In the genomic region with DNA sequence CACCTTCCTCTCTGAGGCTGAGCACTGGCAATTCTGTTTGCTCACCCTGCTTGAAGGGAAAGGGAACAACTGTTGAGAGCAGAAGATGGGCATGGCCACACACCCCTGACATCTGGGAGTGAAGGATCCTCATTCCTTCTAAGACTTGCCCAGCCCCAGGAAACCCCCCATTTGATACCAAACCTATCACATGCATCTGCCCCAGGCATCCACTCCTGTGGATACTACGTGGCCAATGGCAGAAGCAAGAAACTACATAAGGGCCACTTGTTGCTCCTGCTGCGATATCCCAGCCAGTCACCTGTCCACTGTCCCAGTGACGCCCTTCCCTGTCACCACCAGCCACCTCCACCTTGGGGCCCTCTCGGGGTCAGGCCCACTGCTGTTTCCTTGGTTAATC, we compare ENCODE assay signal across 21 cellular contexts.
"Had no signal": no experiment of that assay in that cellular context is flagged by ENCODE, and none has a peak within 500 bp of the region (broad histone marks: within the 10 kb centered on the region; RNA-seq: fewer than 3 reads in every experiment).

No MANE protein-coding gene starts in this region.

- H3K27me3 ChIP-seq: colonic mucosa, foreskin keratinocyte, ovary had no signal

- DNase-seq: colonic mucosa; dermis blood vessel endothelial cell; foreskin keratinocyte; kidney; left cardiac atrium; left ventricle myocardium inferior; lower lobe of right lung; mesenchymal stem cell; naive thymus-derived CD8-positive, alpha-beta T cell; ovary; spleen; stimulated activated CD4-positive, alpha-beta T cell treated with anti-CD3 and anti-CD28 coated beads, Interleukin-15, amount 100 ng/mL, for 24 hours; stimulated activated CD4-positive, alpha-beta T cell treated with anti-CD3 and anti-CD28 coated beads, Interleukin-1b, Interleukin-23, amount 100 ng/mL, for 48 hours; stimulated activated CD4-positive, alpha-beta T cell treated with anti-CD3 and anti-CD28 coated beads, Interleukin-4, amount 100 ng/mL, for 24 hours; stimulated activated naive CD8-positive, alpha-beta T cell treated with anti-CD3 and anti-CD28 coated beads, Interleukin-15, amount 100 ng/mL, for 72 hours; substantia nigra; trophoblast cell had no signal

- H3K36me3 Mint-ChIP-seq: naive thymus-derived CD8-positive, alpha-beta T cell; stimulated activated memory B cell treated with anti-CD40 and anti-IgM and Interleukin-4, amounts not matched to agents 10 μg/mL and 1 μg/mL and 100 μg/mL, for 72 hours had no signal

- H3K9me3 Mint-ChIP-seq: naive thymus-derived CD8-positive, alpha-beta T cell; stimulated activated memory B cell treated with anti-CD40 and anti-IgM and Interleukin-4, amounts not matched to agents 10 μg/mL and 1 μg/mL and 100 μg/mL, for 72 hours; stimulated activated naive CD8-positive, alpha-beta T cell treated with anti-CD3 and anti-CD28 coated beads, Interleukin-15, amount 100 ng/mL, for 72 hours had no signal

- ATAC-seq: foreskin keratinocyte; left cardiac atrium; lower lobe of right lung; naive thymus-derived CD8-positive, alpha-beta T cell; sciatic nerve; stimulated activated memory B cell treated with anti-CD40 and anti-IgM and Interleukin-4, amounts not matched to agents 10 μg/mL and 1 μg/mL and 100 μg/mL, for 72 hours; stimulated activated naive CD8-positive, alpha-beta T cell treated with anti-CD3 and anti-CD28 coated beads, Interleukin-15, amount 100 ng/mL, for 72 hours had no signal

- H3K27ac Mint-ChIP-seq: stimulated activated memory B cell treated with anti-CD40 and anti-IgM and Interleukin-4, amounts not matched to agents 10 μg/mL and 1 μg/mL and 100 μg/mL, for 72 hours had no signal

- H3K27ac ChIP-seq: colonic mucosa, foreskin keratinocyte, hepatocyte, left ventricle myocardium inferior, lower lobe of right lung, neutrophil, ovary, spleen had no signal

- H3K4me3 Mint-ChIP-seq: naive thymus-derived CD8-positive, alpha-beta T cell; stimulated activated memory B cell treated with anti-CD40 and anti-IgM and Interleukin-4, amounts not matched to agents 10 μg/mL and 1 μg/mL and 100 μg/mL, for 72 hours; stimulated activated naive CD8-positive, alpha-beta T cell treated with anti-CD3 and anti-CD28 coated beads, Interleukin-15, amount 100 ng/mL, for 72 hours had no signal

- H3K36me3 ChIP-seq: colonic mucosa, left ventricle myocardium inferior, lower lobe of right lung, neutrophil, ovary, spleen had no signal

- H3K4me1 ChIP-seq: colonic mucosa, foreskin keratinocyte had no signal

- H3K9me3 ChIP-seq: colonic mucosa, left ventricle myocardium inferior, lower lobe of right lung, neutrophil, ovary, spleen had no signal

- H3K4me3 ChIP-seq: colonic mucosa, hepatocyte, left ventricle myocardium inferior, lower lobe of right lung, ovary, spleen had no signal
